21 cellular contexts compared by ENCODE assay signal in genomic region chr9:114461468-114461867, GRCh38. TPM values are rescaled to one million over a fixed set of nuclear protein-coding genes. Genes with fewer than 3 reads are reported as not detected.
DNase-seq lines count a peak whose midpoint lies in the region; ATAC-seq, FAIRE-seq and TF ChIP-seq lines count a peak whose summit lies in the region.
"Had no signal": no experiment of that assay in that cellular context is flagged by ENCODE, and none has a peak within 500 bp of the region (broad histone marks: within the 10 kb centered on the region; RNA-seq: fewer than 3 reads in every experiment).

No MANE protein-coding gene starts in this region.

- H3F3A ChIP-seq in neural cell (ENCODE audit: insufficient read depth, low read length, poor library complexity, severe bottlenecking) = no peaks in the 10 kb centered on the region

- H3K36me3 ChIP-seq in K562 (ENCODE audit: control insufficient read depth, insufficient read depth, low read length) (peaks cover 2% of the 10 kb centered on the region; the same call in 1 of the 3 replicates), neural cell (ENCODE audit: insufficient read depth, low read length) (no peaks in the 10 kb centered on the region)

- BruUV-seq in K562 (replicated peaks; lab: Mats Ljungman, UMichigan) = no TSS peak

- no peak overlapping the region for H3K27ac Mint-ChIP-seq in activated T-cell treated with anti-CD3 and anti-CD28 coated beads, Interleukin-2, amount 50 U/mL, for 72 hours
- H3K27ac Mint-ChIP-seq in activated naive CD4-positive, alpha-beta T cell treated with anti-CD3 and anti-CD28 coated beads, Interleukin-2, amount 50 U/mL, for 72 hours = no peak overlapping the region
- H3K27ac Mint-ChIP-seq: GM23338 had no signal

- no peak for TF ChIP-seq RAD21 in K562 (CRISPR knock-in tag; conservative IDR thresholded peaks at IDR 0.05 in 1 of 2, IDR thresholded peaks at IDR 0.05 in 1 of 2)
- no peak for TF ChIP-seq RAD21 in neural cell (conservative IDR thresholded peaks at IDR 0.05)

- H3K9me1 ChIP-seq in K562 (ENCODE audit: control insufficient read depth, insufficient read depth, low read length) = no peaks in the 10 kb centered on the region

- no peak for TF ChIP-seq CTCF in K562 (IDR thresholded peaks at IDR 0.05 in 2 of 3, conservative IDR thresholded peaks at IDR 0.05 in 1 of 3; ENCODE audit: insufficient read depth in 2 of 3, low read depth in 1 of 3, low read length in 3 of 3)
- TF ChIP-seq CTCF in neural cell (IDR thresholded peaks at IDR 0.05; ENCODE audit: poor library complexity, severe bottlenecking) = no peak

- H3K4me3 Mint-ChIP-seq in activated T-cell treated with anti-CD3 and anti-CD28 coated beads, Interleukin-2, amount 50 U/mL, for 72 hours = no peak overlapping the region
- H3K4me3 Mint-ChIP-seq: GM23338 had no signal

- no peaks in the 10 kb centered on the region for H3K36me3 Mint-ChIP-seq in activated T-cell treated with anti-CD3 and anti-CD28 coated beads, Interleukin-2, amount 50 U/mL, for 72 hours (ENCODE audit: insufficient read depth in 2 of 2)
- H3K36me3 Mint-ChIP-seq in activated naive CD4-positive, alpha-beta T cell treated with anti-CD3 and anti-CD28 coated beads, Interleukin-2, amount 50 U/mL, for 72 hours = no peaks in the 10 kb centered on the region

- no peaks in the 10 kb centered on the region for H4K20me1 ChIP-seq in K562 (replicated peaks; ENCODE audit: control insufficient read depth, insufficient read depth, low read length)
- H4K20me1 ChIP-seq in neural cell (ENCODE audit: insufficient read depth) = no peaks in the 10 kb centered on the region

- POLR2A ChIA-PET in K562 (lab: Yijun Ruan, JAX) = no interaction called here

- no peaks in the 10 kb centered on the region for H3K27me3 Mint-ChIP-seq in activated T-cell treated with anti-CD3 and anti-CD28 coated beads, Interleukin-2, amount 50 U/mL, for 72 hours (ENCODE audit: low read depth)

- H3K4me1 ChIP-seq in K562 (replicated peaks in 1 of 2; ENCODE audit: control insufficient read depth in 2 of 2, insufficient read depth in 2 of 2, low read length in 2 of 2) = peaks cover 0 to 5% of the 10 kb centered on the region in 2 experiments; a peak in 1 of 5 replicates

- H3K9me3 ChIP-seq in K562 (replicated peaks; ENCODE audit: control insufficient read depth, insufficient read depth, low read depth, low read length) = no peaks in the 10 kb centered on the region
- H3K9me3 ChIP-seq in neural cell (ENCODE audit: low read length) = no peaks in the 10 kb centered on the region

- H3K27me3 ChIP-seq in K562 (ENCODE audit: control insufficient read depth in 2 of 2, insufficient read depth in 2 of 2, low read length in 2 of 2) = no peaks in the 10 kb centered on the region
- H3K27me3 ChIP-seq in neural cell (ENCODE audit: insufficient read depth, low read depth, low read length) = no peaks in the 10 kb centered on the region

- H2AFZ ChIP-seq in K562 (ENCODE audit: low read depth, low read length) (no peak overlapping the region), neural cell (ENCODE audit: low read depth, low read length) (no peak overlapping the region)
- H2AFZ ChIP-seq: GM23338 had no signal

- DNase-seq in NCI-H1092 treated with DMSO at 0.1 percent for 48 hours (lab: John Stamatoyannopoulos, UW) = peak; percentile 26
- no peak for DNase-seq in NCI-H1092 (lab: John Stamatoyannopoulos, UW)
- peak; percentile 33 for DNase-seq in NAMALWA (ENCODE audit: low spot score)
- no peak for DNase-seq in K562 (ENCODE audit: extremely low read depth in 1 of 4, low spot score in 3 of 4)
- DNase-seq in activated T-cell treated with anti-CD3 and anti-CD28 coated beads, Interleukin-2, amount 50 U/mL, for 72 hours = no peak
- DNase-seq in A172 (ENCODE audit: low spot score) = no peak
- DNase-seq in activated naive CD4-positive, alpha-beta T cell treated with anti-CD3 and anti-CD28 coated beads, Interleukin-2, amount 50 U/mL, for 72 hours (ENCODE audit: low spot score in 2 of 2) = no peak
- DNase-seq: 8988T, DMS153, IMR-90, NCI-H1694 treated with DMSO at 0.1 percent for 48 hours, NCI-H2171, NCI-H446 treated with DMSO at 0.1 percent for 48 hours, NCI-H82, SHP77 had no signal

- ATAC-seq in K562 = no peak
- ATAC-seq in activated T-cell treated with anti-CD3 and anti-CD28 coated beads, Interleukin-2, amount 50 U/mL, for 72 hours (replicated peaks in 1 of 2) = no peak
- ATAC-seq in activated naive CD4-positive, alpha-beta T cell treated with anti-CD3 and anti-CD28 coated beads, Interleukin-2, amount 50 U/mL, for 72 hours = no peak
- ATAC-seq: Panc1 had no signal

- WGBS in K562 (ENCODE audit: insufficient coverage, low coverage, missing lambda C conversion rate) = 58% methylated on average over 4 of the region's 4 CpGs

- H3K4me2 ChIP-seq in K562 (ENCODE audit: insufficient read depth, low read length) = no peak overlapping the region
- no peak overlapping the region for H3K4me2 ChIP-seq in neural cell (ENCODE audit: low read length)
- H3K4me2 ChIP-seq: GM23338 had no signal

- intact Hi-C loops in K562 (cut with micrococcal nuclease) = no loop called here

- H3K9me3 Mint-ChIP-seq in activated T-cell treated with anti-CD3 and anti-CD28 coated beads, Interleukin-2, amount 50 U/mL, for 72 hours = no peaks in the 10 kb centered on the region
- H3K9me3 Mint-ChIP-seq in activated naive CD4-positive, alpha-beta T cell treated with anti-CD3 and anti-CD28 coated beads, Interleukin-2, amount 50 U/mL, for 72 hours = no peaks in the 10 kb centered on the region
- H3K9me3 Mint-ChIP-seq: GM23338 had no signal

- H3K9ac ChIP-seq in K562 (ENCODE audit: insufficient read depth in 1 of 2, low read depth in 2 of 2, low read length in 2 of 2) (no peak overlapping the region), neural cell (ENCODE audit: low read length) (no peak overlapping the region)

- CTCF ChIA-PET in K562 (lab: Yijun Ruan, JAX; ENCODE audit: low intra/inter-chr PET ratio) = no interaction called here

- no peaks in the 10 kb centered on the region for H3K4me1 Mint-ChIP-seq in activated T-cell treated with anti-CD3 and anti-CD28 coated beads, Interleukin-2, amount 50 U/mL, for 72 hours (ENCODE audit: low read depth)

- FAIRE-seq in K562 (lab: Jason Lieb, UNC) = peak; percentile 48
- FAIRE-seq: GM12892, GM19239 had no signal

- H3K27ac ChIP-seq in K562 (ENCODE audit: extremely low read depth, low read depth, low read length) (no peak overlapping the region), neural cell (ENCODE audit: low read length) (peak overlapping the region; percentile 39)
- H3K27ac ChIP-seq: C4-2B had no signal

- no peak for TF ChIP-seq POLR2A in K562 (conservative IDR thresholded peaks at IDR 0.05)

- H3K9me2 ChIP-seq in neural cell (ENCODE audit: insufficient read depth, low read length) = no peaks in the 10 kb centered on the region

- TF ChIP-seq EP300 in K562 (IDR thresholded peaks at IDR 0.05; ENCODE audit: low read length) (no peak), neural cell (conservative IDR thresholded peaks at IDR 0.05; ENCODE audit: poor library complexity, severe bottlenecking) (no peak)

- H3K79me2 ChIP-seq in K562 (ENCODE audit: control insufficient read depth, insufficient read depth, low read length) = no peaks in the 10 kb centered on the region
- H3K79me2 ChIP-seq in neural cell (replicated peaks; ENCODE audit: insufficient read depth, low read length) = no peaks in the 10 kb centered on the region

- H3K4me3 ChIP-seq in K562 (no peak overlapping the region), neural cell (ENCODE audit: low read length) (no peak overlapping the region)
- H3K4me3 ChIP-seq: GM23338 had no signal

- in situ Hi-C loops in K562 (cut with MboI) = no loop called here

TF ChIP-seq in K562, 482 proteins besides CTCF, POLR2A, EP300 and RAD21 (continues in another document):
- TF ChIP-seq ZFP36 (IDR thresholded peaks at IDR 0.05; ENCODE audit: low read depth, low read length, partially characterized antibody) = peak; percentile 97
- no peak for TF ChIP-seq ZFP30 (CRISPR knock-in tag; IDR thresholded peaks at IDR 0.05; ENCODE audit: borderline replicate concordance)
- TF ChIP-seq ZNF41 (CRISPR knock-in tag; conservative IDR thresholded peaks at IDR 0.05) = no peak
- peak; percentile 40; the same call in 1 of the 2 replicates for TF ChIP-seq SPI1 (IDR thresholded peaks at IDR 0.05; ENCODE audit: borderline replicate concordance, low read depth, low read length)
- no peak for TF ChIP-seq SRF (CRISPR knock-in tag; IDR thresholded peaks at IDR 0.05)

TF ChIP-seq in neural cell, 6 proteins besides CTCF, POLR2A, EP300 and RAD21 (continues in another document):
- TF ChIP-seq EZH2 (IDR thresholded peaks at IDR 0.05; ENCODE audit: borderline replicate concordance, insufficient read depth, low read length, poor library complexity, severe bottlenecking) (no peak), TAF1 (IDR thresholded peaks at IDR 0.05; ENCODE audit: low read depth) (no peak), SMC3 (conservative IDR thresholded peaks at IDR 0.05; ENCODE audit: poor library complexity) (no peak)

RNA-seq across cellular contexts. Expression of gene WHRN, which starts 43.8 kb away (rescaled TPM):
- total RNA-seq in K562 (2011; cell fraction: chromatin; rRNA removed; ENCODE audit: low replicate concordance) = 13.7 and 31.3 TPM in 2 replicates
- total RNA-seq in K562 (2011; cell fraction: nucleolus; rRNA removed) = 20.9 and 25.0 TPM in 2 replicates
- 17.4 and 19.4 TPM in 2 replicates for total RNA-seq in K562 (2011; cell fraction: nucleoplasm; rRNA removed)
- 9.0 and 10.1 TPM in 2 replicates for total RNA-seq in K562 (2014; rRNA removed)
- 1.1 and 2.0 TPM in 2 replicates for total RNA-seq in K562 (2014; rRNA removed; fragmentation: Illumina TruSeq; extraction: Trizol)
- 3.0 and 3.5 TPM in 2 replicates for total RNA-seq in K562 (2015; rRNA removed; fragmentation: Illumina TruSeq; extraction: Trizol)
- total RNA-seq in K562 (2021) = 14.1 and 17.1 TPM in 2 replicates
- polyA plus RNA-seq in K562 (2011; rRNA removed) = 3.0 and 5.3 TPM in 2 replicates
- polyA plus RNA-seq in K562 (2011; cell fraction: cytosol; rRNA removed) = 3.4 and 4.9 TPM in 2 replicates
- 39.6 and 62.6 TPM in 2 replicates for polyA plus RNA-seq in K562 (2011; cell fraction: nucleus; rRNA removed)
- polyA plus RNA-seq in K562 (2012) = 10.1 and 16.2 TPM in 2 replicates
- 5.1 and 6.2 TPM in 2 replicates for polyA plus RNA-seq in K562 (2014; fragmentation: Illumina TruSeq; extraction: Trizol)
- under 1 TPM; 0.31 TPM for polyA plus RNA-seq in K562 (2014; fragmentation: Nextera tagmentation; extraction: Ambion mirVana)
- 10.4 and 10.5 TPM in 2 replicates for polyA plus RNA-seq in K562 (2014; rRNA removed)
- 0.84 and 1.2 TPM in 2 replicates for polyA minus RNA-seq in K562 (2011; rRNA and poly(A)+ RNA removed)
- 3.1 and 3.9 TPM in 2 replicates for polyA minus RNA-seq in K562 (2011; cell fraction: cytosol; rRNA and poly(A)+ RNA removed)
- 14.1 and 15.1 TPM in 2 replicates for polyA minus RNA-seq in K562 (2011; cell fraction: nucleus; rRNA and poly(A)+ RNA removed)
- 2.5 and 4.6 TPM in 2 replicates for polyA plus RNA-seq in neural cell
- polyA minus RNA-seq in neural cell = 7.9 and 8.8 TPM in 2 replicates
- 1 to 10 TPM; 7.1 to 8.6 TPM for total RNA-seq in activated T-cell treated with anti-CD3 and anti-CD28 coated beads, Interleukin-2, amount 50 U/mL, for 72 hours
- 2.0 and 2.1 TPM in 2 replicates for total RNA-seq in A172 (2014; rRNA removed; shearing (Covaris generic))
- total RNA-seq in activated naive CD4-positive, alpha-beta T cell treated with anti-CD3 and anti-CD28 coated beads, Interleukin-2, amount 50 U/mL, for 72 hours = 1 to 10 TPM; 4.7 to 5.2 TPM

Comparison
In these comparisons a context has a peak if more than half of its experiments do, and no peak if none do; other contexts are left out.
1. DNase-seq: peak in NCI-H1092 treated with DMSO at 0.1 percent for 48 hours (single experiment) and NAMALWA (single experiment); none in NCI-H1092 (single experiment), K562 (0 of 4), activated T-cell treated with anti-CD3 and anti-CD28 coated beads, Interleukin-2, amount 50 U/mL, for 72 hours (0 of 2), A172 (single experiment) and activated naive CD4-positive, alpha-beta T cell treated with anti-CD3 and anti-CD28 coated beads, Interleukin-2, amount 50 U/mL, for 72 hours (0 of 2).